Comparison of ENCODE assay signal across 15 cellular contexts in the genomic region with DNA sequence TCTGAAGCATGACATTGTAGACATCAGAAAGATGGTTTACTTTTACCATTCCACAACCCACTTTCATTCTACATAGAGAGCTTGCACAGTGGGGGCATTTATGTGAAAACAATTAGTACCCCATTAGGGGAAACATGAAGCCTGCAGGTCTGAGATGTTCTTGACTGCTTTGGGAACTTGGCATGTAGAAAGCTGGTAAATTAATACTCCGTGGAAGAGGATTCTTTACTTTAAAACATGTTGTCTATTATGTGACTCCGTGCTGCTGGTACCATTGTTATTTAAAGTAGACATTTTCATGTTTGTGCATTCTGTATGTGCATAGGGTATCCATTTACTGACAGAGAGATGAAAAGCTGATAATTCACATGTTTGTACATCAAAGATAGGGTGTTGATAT. TPM values are rescaled to one million over a fixed set of nuclear protein-coding genes. Genes with fewer than 3 reads are reported as not detected.
A peak's percentile ranks its signal among the peaks of the same experiment; 100 is the strongest.
DNase-seq lines count a peak whose midpoint lies in the region; ATAC-seq, FAIRE-seq and TF ChIP-seq lines count a peak whose summit lies in the region.
"Had no signal": no experiment of that assay in that cellular context is flagged by ENCODE, and none has a peak within 500 bp of the region (broad histone marks: within the 10 kb centered on the region; RNA-seq: fewer than 3 reads in every experiment).

No MANE protein-coding gene starts in this region.

- dilution Hi-C loops in mammary epithelial cell (cut with HindIII; ENCODE audit: low sequenced_read_pairs) = no loop called here

- intact Hi-C loops in mammary epithelial cell (cut with micrococcal nuclease) = loop anchor here (1.0 to 10.0 kb wide), 12 partner anchors 71 to 1211 kb away; no protein-coding TSS in a partner anchor

- H4K20me1 ChIP-seq in mammary epithelial cell (ENCODE audit: insufficient read depth, low read length) = no peaks in the 10 kb centered on the region

- no peak for TF ChIP-seq POLR2A in tibial nerve (IDR thresholded peaks at IDR 0.05)

- H3K27ac ChIP-seq in mammary epithelial cell (ENCODE audit: insufficient read depth, low read depth, low read length) (peak overlapping the region; percentile 30), layer of hippocampus (ENCODE audit: low read depth, low read length) (peak overlapping the region; percentile 44), tibial nerve (peak overlapping the region; percentile 57 to 79 (median 70))
- H3K27ac ChIP-seq: SJSA1 had no signal

- ATAC-seq in HG03342 (IDR thresholded peaks at IDR 0.05; ENCODE audit: unreplicated experiment) = no peak

- no peaks in the 10 kb centered on the region for H3K79me2 ChIP-seq in mammary epithelial cell (ENCODE audit: insufficient read depth, low read length)

- CTCF ChIA-PET in mammary epithelial cell (lab: Charles Lee; ENCODE audit: low non-redundant PET) = interaction anchor here (0.8 kb wide), 1 partner anchor 1026 kb away, joined by 3 read pairs; no protein-coding TSS in a partner anchor

- WGBS in mammary epithelial cell (ENCODE audit: low coverage, missing lambda C conversion rate) = 22% methylated on average over 2 of the region's 2 CpGs
- 18 to 28% methylated on average over 2 of the region's 2 CpGs for WGBS in tibial nerve, 2 donors

- DNase-seq in NCI-H1417 (lab: John Stamatoyannopoulos, UW) (peak in 2 of 3 experiments; percentile 35 to 60), NCI-H1417 treated with DMSO at 0.1 percent for 48 hours (lab: John Stamatoyannopoulos, UW) (no peak), mammary epithelial cell (no peak), tibial nerve (ENCODE audit: low spot score in 2 of 2) (no peak), mucosa of gallbladder (ENCODE audit: low spot score) (no peak), frontal cortex (ENCODE audit: low spot score in 2 of 2) (no peak)
- DNase-seq: activated B cell treated with CpG ODN at 0.5 μM for 24 hours; activated CD4-positive, alpha-beta memory T cell treated with anti-CD3 and anti-CD28 coated beads, Interleukin-2, amount 10 ng/mL, durations not matched to agents 7 days and 5 days; activated gamma-delta T cell had no signal

- H3K27me3 ChIP-seq in mammary epithelial cell (ENCODE audit: insufficient read depth, low read length) = no peaks in the 10 kb centered on the region
- H3K27me3 ChIP-seq in layer of hippocampus (ENCODE audit: control insufficient read depth, insufficient read depth, low read length) = no peaks in the 10 kb centered on the region
- H3K27me3 ChIP-seq in tibial nerve = no peaks in the 10 kb centered on the region
- H3K27me3 ChIP-seq: SJSA1 had no signal

- BruUV-seq in mammary epithelial cell (replicated peaks; lab: Mats Ljungman, UMichigan) = no TSS peak

- in situ Hi-C loops in mammary epithelial cell (cut with MboI; ENCODE audit: low sequenced_read_pairs in 2 of 2) = loop anchor here (5.0 to 25.0 kb wide), 4 partner anchors 241 to 1016 kb away; no protein-coding TSS in a partner anchor

- no peaks in the 10 kb centered on the region for H3K9me3 ChIP-seq in mammary epithelial cell (replicated peaks; ENCODE audit: insufficient read depth, low read length)
- no peaks in the 10 kb centered on the region for H3K9me3 ChIP-seq in tibial nerve
- H3K9me3 ChIP-seq: SJSA1 had no signal

- H3K4me1 ChIP-seq in mammary epithelial cell (ENCODE audit: insufficient read depth, low read length) = peaks cover 46% of the 10 kb centered on the region
- peaks cover 0 to 43% (median 17%) of the 10 kb centered on the region in 4 donors for H3K4me1 ChIP-seq in tibial nerve
- H3K4me1 ChIP-seq: SJSA1 had no signal

- no peaks in the 10 kb centered on the region for H3K36me3 ChIP-seq in mammary epithelial cell (ENCODE audit: insufficient read depth, low read length)
- no peaks in the 10 kb centered on the region for H3K36me3 ChIP-seq in tibial nerve
- H3K36me3 ChIP-seq: SJSA1 had no signal

- H3K4me3 ChIP-seq in mammary epithelial cell (replicated peaks in 1 of 3; ENCODE audit: insufficient read depth in 1 of 3, low read depth in 2 of 3, low read length in 3 of 3) = no peak overlapping the region
- H3K4me3 ChIP-seq in tibial nerve = no peak overlapping the region
- H3K4me3 ChIP-seq: SJSA1, skin epidermis had no signal

- H3K9ac ChIP-seq in mammary epithelial cell (ENCODE audit: insufficient read depth, low read length) = no peak overlapping the region

- TF ChIP-seq CTCF in mammary epithelial cell (conservative IDR thresholded peaks at IDR 0.05 in 1 of 2, IDR thresholded peaks at IDR 0.05 in 1 of 2; ENCODE audit: extremely low read depth in 1 of 2, insufficient read depth in 1 of 2, low read depth in 1 of 2, low read length in 2 of 2) (no peak), tibial nerve (IDR thresholded peaks at IDR 0.05) (no peak)

- no peak for TF ChIP-seq EP300 in tibial nerve (IDR thresholded peaks at IDR 0.05)

- H2AFZ ChIP-seq in mammary epithelial cell (ENCODE audit: low read depth, low read length) = peak overlapping the region; percentile 41

- no peak for FAIRE-seq in frontal cortex (lab: Jason Lieb, UNC)

- H3K4me2 ChIP-seq in mammary epithelial cell (ENCODE audit: insufficient read depth, low read depth, low read length) = no peak overlapping the region

RNA-seq across cellular contexts. Expression of a gene that starts 49.9 kb away (rescaled TPM):
- total RNA-seq in mammary epithelial cell (under 1 TPM in 1 of 2 donors, not detected in 1; 0.17 TPM), tibial nerve (1 to 10 TPM in 1 of 4 donors, under 1 TPM in 3; 0.21 to 2.7 (median 0.52) TPM), mucosa of gallbladder (1.6 TPM), frontal cortex (0.41 TPM)
- polyA plus RNA-seq in mammary epithelial cell = 0.02 TPM
- polyA minus RNA-seq in mammary epithelial cell = not detected
- total RNA-seq: pulmonary artery endothelial cell, SJSA1 had no signal
- polyA plus RNA-seq: BJ had no signal

Comparison
In these comparisons a context has a peak if more than half of its experiments do, and no peak if none do; other contexts are left out.
1. DNase-seq: peak in NCI-H1417 (2 of 3); none in NCI-H1417 treated with DMSO at 0.1 percent for 48 hours (single experiment), mammary epithelial cell (single experiment), tibial nerve (0 of 2), mucosa of gallbladder (single experiment) and frontal cortex (0 of 2).
2. Peak in every context shown above with its lines, with median percentiles within 50 percentile points of each other: H3K27ac ChIP-seq.